In the genomic region with DNA sequence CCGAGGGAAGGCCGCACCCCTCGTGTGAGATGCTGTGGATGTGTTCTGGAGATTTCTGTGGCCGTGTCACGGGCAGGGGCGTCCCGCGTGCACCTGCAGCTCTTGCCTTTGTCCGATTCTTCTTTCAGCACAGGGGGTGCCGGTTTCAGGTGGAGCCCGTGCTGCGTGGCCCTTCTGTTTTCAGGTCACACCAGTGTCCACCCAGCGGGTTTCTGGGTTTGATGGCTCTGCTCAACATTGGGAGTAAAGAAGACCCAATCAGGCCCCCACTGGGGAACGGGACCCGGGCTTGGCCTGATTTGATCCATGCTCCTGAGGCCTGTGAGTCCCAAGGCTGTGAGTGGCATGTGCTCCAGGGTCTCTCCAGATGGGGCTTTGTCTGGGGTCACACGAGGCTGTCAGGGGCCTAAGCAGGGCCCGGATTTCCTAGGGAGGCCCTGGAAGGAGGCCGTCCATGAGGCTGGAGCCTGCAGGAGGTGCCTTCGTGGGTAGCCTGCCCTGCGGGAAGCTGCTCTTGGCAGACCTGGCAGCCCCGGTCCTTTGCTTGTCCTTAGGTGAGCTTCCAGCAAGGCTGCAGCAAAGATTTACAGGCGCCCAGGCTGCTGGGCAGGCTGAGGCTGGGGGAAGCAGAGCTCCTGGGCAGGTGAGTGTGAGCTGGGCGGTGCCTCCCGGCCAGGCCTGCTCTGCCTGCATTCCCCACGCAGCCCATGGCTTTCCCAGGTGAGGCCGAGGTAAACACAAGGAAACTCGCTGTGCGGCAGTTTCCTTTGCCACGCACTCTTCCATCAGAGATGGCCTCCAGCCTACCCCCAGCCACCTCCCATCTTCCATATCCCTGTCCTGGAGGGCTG, we compare ENCODE assay signal across 19 cellular contexts. TPM values are rescaled to one million over a fixed set of nuclear protein-coding genes. Genes with fewer than 3 reads are reported as not detected.
A peak's percentile ranks its signal among the peaks of the same experiment; 100 is the strongest.
DNase-seq lines count a peak whose midpoint lies in the region; ATAC-seq, FAIRE-seq and TF ChIP-seq lines count a peak whose summit lies in the region.
"Had no signal": no experiment of that assay in that cellular context is flagged by ENCODE, and none has a peak within 500 bp of the region (broad histone marks: within the 10 kb centered on the region; RNA-seq: fewer than 3 reads in every experiment).

No MANE protein-coding gene starts in this region.

- TF ChIP-seq RAD21 in H1 (IDR thresholded peaks at IDR 0.05 in 1 of 2, conservative IDR thresholded peaks at IDR 0.05 in 1 of 2; ENCODE audit: low read depth in 2 of 2, low read length in 2 of 2) = no peak

- POLR2A ChIA-PET in activated CD4-positive, alpha-beta T cell treated with anti-CD3 and anti-CD28 coated beads for 36 hours (lab: Charles Lee) = no interaction called here
- POLR2A ChIA-PET in H1 (lab: Charles Lee; ENCODE audit: partially characterized antibody) = interaction anchor here (1.1 to 1.2 kb wide), 2 partner anchors 14 kb away, joined by 3 to 4 read pairs; a partner anchor contains a TSS

- no peaks in the 10 kb centered on the region for H3K9me3 Mint-ChIP-seq in activated CD4-positive, alpha-beta T cell treated with anti-CD3 and anti-CD28 coated beads for 36 hours (ENCODE audit: low read depth)
- H3K9me3 Mint-ChIP-seq in CD14-positive monocyte = no peaks in the 10 kb centered on the region
- H3K9me3 Mint-ChIP-seq: CD8-positive, alpha-beta T cell had no signal

- no peak for ATAC-seq in activated CD4-positive, alpha-beta T cell treated with anti-CD3 and anti-CD28 coated beads for 36 hours
- no peak for ATAC-seq in GM19452 (IDR thresholded peaks at IDR 0.05; ENCODE audit: unreplicated experiment)
- ATAC-seq: CD8-positive, alpha-beta T cell had no signal

- no peak overlapping the region for H3K9ac ChIP-seq in H1 (replicated peaks in 1 of 4; ENCODE audit: extremely low read depth in 1 of 4, low read depth in 3 of 4, low read length in 3 of 4)
- H3K9ac ChIP-seq: GM23248 had no signal

- H3K4me3 ChIP-seq in H1 (ENCODE audit: extremely low read depth in 1 of 4, insufficient read depth in 2 of 4, low read depth in 3 of 4, low read length in 4 of 4) = no peak overlapping the region
- no peak overlapping the region for H3K4me3 ChIP-seq in osteoblast (ENCODE audit: insufficient read depth, low read length)
- H3K4me3 ChIP-seq in thyroid gland (replicated peaks in 1 of 3) = no peak overlapping the region
- H3K4me3 ChIP-seq in SJCRH30 = no peak overlapping the region
- H3K4me3 ChIP-seq: GM23248 had no signal

- H3K79me2 ChIP-seq in H1 (ENCODE audit: control insufficient read depth in 1 of 2, insufficient read depth in 2 of 2, low read length in 2 of 2) (no peaks in the 10 kb centered on the region), osteoblast (ENCODE audit: insufficient read depth, low read length) (no peaks in the 10 kb centered on the region)

- no peaks in the 10 kb centered on the region for H3K23me2 ChIP-seq in H1 (ENCODE audit: low read depth, low read length)

- H3K4me1 Mint-ChIP-seq in activated CD4-positive, alpha-beta T cell treated with anti-CD3 and anti-CD28 coated beads for 36 hours = peaks cover 33% of the 10 kb centered on the region
- no peaks in the 10 kb centered on the region for H3K4me1 Mint-ChIP-seq in CD14-positive monocyte

- H3K36me3 Mint-ChIP-seq in activated CD4-positive, alpha-beta T cell treated with anti-CD3 and anti-CD28 coated beads for 36 hours (ENCODE audit: low read depth) = no peaks in the 10 kb centered on the region
- H3K36me3 Mint-ChIP-seq in CD14-positive monocyte = no peaks in the 10 kb centered on the region
- H3K36me3 Mint-ChIP-seq: CD8-positive, alpha-beta T cell had no signal

- CTCF ChIA-PET in activated CD4-positive, alpha-beta T cell treated with anti-CD3 and anti-CD28 coated beads for 36 hours (lab: Charles Lee) = interaction anchor here (0.6 to 0.9 kb wide), 2 partner anchors 12 to 17 kb away, joined by 3 read pairs; no protein-coding TSS in a partner anchor
- CTCF ChIA-PET in H1 (lab: Charles Lee; ENCODE audit: partially characterized antibody) = interaction anchor here (1.3 to 4.3 kb wide), 2 partner anchors 19 to 23 kb away, joined by 3 to 17 read pairs; no protein-coding TSS in a partner anchor

- TF ChIP-seq EP300 in H1 (IDR thresholded peaks at IDR 0.05; ENCODE audit: borderline replicate concordance in 1 of 2, low read depth in 2 of 2, low read length in 2 of 2) = no peak

- H2BK12ac ChIP-seq in H1 (ENCODE audit: low read depth, low read length) = peak overlapping the region; percentile 50; the same call in 1 of the 2 replicates

- no peak overlapping the region for H2AK5ac ChIP-seq in H1 (ENCODE audit: low read depth, low read length)

- no peak overlapping the region for H3K56ac ChIP-seq in H1 (replicated peaks; ENCODE audit: insufficient read length, low read depth, low read length)

- H3K27ac ChIP-seq in H1 (ENCODE audit: low read depth, low read length) (no peak overlapping the region), osteoblast (ENCODE audit: low read depth, low read length) (no peak overlapping the region), thyroid gland (no peak overlapping the region), SJCRH30 (no peak overlapping the region)
- H3K27ac ChIP-seq: 22Rv1, GM23248 had no signal

- no peak overlapping the region for H3K18ac ChIP-seq in H1 (ENCODE audit: extremely low read depth, low read length)

- no peak overlapping the region for H2BK20ac ChIP-seq in H1 (ENCODE audit: low read length)

- no peak for TF ChIP-seq POLR2A in H1 (IDR thresholded peaks at IDR 0.05; ENCODE audit: control extremely low read depth in 1 of 2, low read depth in 2 of 2, low read length in 2 of 2)
- no peak for TF ChIP-seq POLR2A in thyroid gland (IDR thresholded peaks at IDR 0.05)

- H3K27me3 ChIP-seq in H1 (replicated peaks in 1 of 4; ENCODE audit: control insufficient read depth in 3 of 4, extremely low read depth in 1 of 4, insufficient read depth in 3 of 4, low read length in 3 of 4) = no peaks in the 10 kb centered on the region
- H3K27me3 ChIP-seq in osteoblast (ENCODE audit: insufficient read depth, low read length) = peaks cover 3% of the 10 kb centered on the region
- H3K27me3 ChIP-seq in thyroid gland = no peaks in the 10 kb centered on the region
- H3K27me3 ChIP-seq in SJCRH30 = no peaks in the 10 kb centered on the region

- no peak overlapping the region for H3K4me3 Mint-ChIP-seq in activated CD4-positive, alpha-beta T cell treated with anti-CD3 and anti-CD28 coated beads for 36 hours
- H3K4me3 Mint-ChIP-seq in CD14-positive monocyte = no peak overlapping the region
- H3K4me3 Mint-ChIP-seq: CD8-positive, alpha-beta T cell had no signal

- H4K5ac ChIP-seq in H1 (ENCODE audit: insufficient read length, low read depth, low read length) = no peak overlapping the region

- H2AFZ ChIP-seq in H1 (ENCODE audit: low read length) (no peak overlapping the region), osteoblast (ENCODE audit: low read length) (no peak overlapping the region)
- H2AFZ ChIP-seq: GM23248 had no signal

- no peak overlapping the region for H2BK120ac ChIP-seq in H1 (replicated peaks; ENCODE audit: low read depth, low read length)

- TF ChIP-seq CTCF in CD14-positive monocyte (IDR thresholded peaks at IDR 0.05) = no peak
- TF ChIP-seq CTCF in H1 (IDR thresholded peaks at IDR 0.05; ENCODE audit: control extremely low read depth in 1 of 3, insufficient read depth in 1 of 3, low read depth in 1 of 3, low read length in 3 of 3) = no peak
- no peak for TF ChIP-seq CTCF in osteoblast (IDR thresholded peaks at IDR 0.05; ENCODE audit: extremely low read depth, low read depth, low read length)
- TF ChIP-seq CTCF in thyroid gland (IDR thresholded peaks at IDR 0.05) = no peak

- H3K14ac ChIP-seq in H1 (ENCODE audit: insufficient read length) = no peak overlapping the region

- no peaks in the 10 kb centered on the region for H3K79me1 ChIP-seq in H1 (ENCODE audit: low read depth, low read length)

- peak; percentile 1 for DNase-seq in activated CD4-positive, alpha-beta T cell treated with anti-CD3 and anti-CD28 coated beads for 36 hours
- DNase-seq in activated CD4-positive, alpha-beta T cell treated with anti-CD3 and anti-CD28 coated beads for 4 hours = no peak
- peak; percentile 40 for DNase-seq in CD14-positive monocyte (ENCODE audit: low spot score)
- no peak for DNase-seq in H1 (ENCODE audit: low read depth in 1 of 2, low spot score in 2 of 2)
- peak; percentile 66 for DNase-seq in osteoblast (ENCODE audit: insufficient read length, low spot score, missing footprints)
- no peak for DNase-seq in thyroid gland
- DNase-seq in SJCRH30 = no peak
- DNase-seq: CD8-positive, alpha-beta T cell; DMS79; GM23248; KG1; NCI-H1436; NCI-H2029 treated with DMSO at 0.1 percent for 48 hours; NCI-H2171 treated with DMSO at 0.1 percent for 48 hours; NCI-H510A; NCI-H774 had no signal

- H2BK5ac ChIP-seq in H1 (ENCODE audit: low read depth, low read length) = no peak overlapping the region

- intact Hi-C loops in activated CD4-positive, alpha-beta T cell treated with anti-CD3 and anti-CD28 coated beads for 36 hours (cut with DNase I, micrococcal nuclease) = no loop called here
- intact Hi-C loops in CD14-positive monocyte (cut with micrococcal nuclease) (no loop called here), thyroid gland (cut with DNase I) (no loop called here)

- H3K4me2 ChIP-seq in H1 (ENCODE audit: insufficient read depth in 1 of 2, low read depth in 2 of 2, low read length in 2 of 2) = no peak overlapping the region
- no peak overlapping the region for H3K4me2 ChIP-seq in osteoblast (ENCODE audit: insufficient read depth, low read length)

- H4K20me1 ChIP-seq in H1 (replicated peaks in 1 of 2; ENCODE audit: control insufficient read depth in 1 of 2, insufficient read depth in 2 of 2, low read length in 2 of 2) = peaks cover 0 to 3% of the 10 kb centered on the region in 2 experiments
- H4K20me1 ChIP-seq in osteoblast (ENCODE audit: insufficient read depth, low read length) = no peaks in the 10 kb centered on the region

- 89% methylated on average over 29 of the region's 29 CpGs; no CpG with 5 or more reads in 1 of the 2 experiments for WGBS in H1 (ENCODE audit: extremely low coverage in 1 of 2, insufficient coverage in 1 of 2, insufficient read length in 1 of 2, insufficient replicate concordance in 2 of 2, low coverage in 1 of 2, low lambda C conversion rate in 2 of 2, missing lambda C conversion rate in 1 of 2), 2 experiments
- WGBS in thyroid gland, 2 donors = 87 to 94% methylated on average over 17 to 20 of the region's 29 CpGs

- no peaks in the 10 kb centered on the region for H3K27me3 Mint-ChIP-seq in activated CD4-positive, alpha-beta T cell treated with anti-CD3 and anti-CD28 coated beads for 36 hours
- peaks cover 2 to 16% (median 4%) of the 10 kb centered on the region in 3 donors for H3K27me3 Mint-ChIP-seq in CD14-positive monocyte (ENCODE audit: low read depth in 3 of 3)

- no peak overlapping the region for H3K23ac ChIP-seq in H1 (ENCODE audit: insufficient read length)

- H2BK15ac ChIP-seq in H1 (ENCODE audit: low read length) = no peak overlapping the region

- H3K9me3 ChIP-seq in H1 (ENCODE audit: insufficient read depth in 2 of 2, low read depth in 1 of 2, low read length in 1 of 2) = no peaks in the 10 kb centered on the region
- H3K9me3 ChIP-seq in osteoblast (ENCODE audit: low read depth, low read length) = no peaks in the 10 kb centered on the region
- H3K9me3 ChIP-seq in thyroid gland = no peaks in the 10 kb centered on the region
- no peaks in the 10 kb centered on the region for H3K9me3 ChIP-seq in SJCRH30 (replicated peaks)

- no peak overlapping the region for H3K27ac Mint-ChIP-seq in activated CD4-positive, alpha-beta T cell treated with anti-CD3 and anti-CD28 coated beads for 36 hours
- no peak overlapping the region for H3K27ac Mint-ChIP-seq in CD14-positive monocyte
- H3K27ac Mint-ChIP-seq: CD8-positive, alpha-beta T cell had no signal

- H4K91ac ChIP-seq in H1 (replicated peaks; ENCODE audit: insufficient read length, low read length) = no peak overlapping the region

- H3K36me3 ChIP-seq in H1 (ENCODE audit: control insufficient read depth in 2 of 4, insufficient read depth in 4 of 4, low read length in 3 of 4) (no peaks in the 10 kb centered on the region), osteoblast (ENCODE audit: insufficient read depth, low read length) (no peaks in the 10 kb centered on the region), thyroid gland (no peaks in the 10 kb centered on the region), SJCRH30 (no peaks in the 10 kb centered on the region)

- FAIRE-seq in H1 (lab: Jason Lieb, UNC) = no peak
- FAIRE-seq: GM19239 had no signal

- peak overlapping the region; percentile 72; the same call in 1 of the 2 replicates for H4K8ac ChIP-seq in H1 (ENCODE audit: extremely low read depth, insufficient read depth, low read length)

- no peak overlapping the region for H3K4ac ChIP-seq in H1 (replicated peaks; ENCODE audit: insufficient read length, low read depth, low read length)

- H3K4me1 ChIP-seq in H1 (replicated peaks in 1 of 4; ENCODE audit: control insufficient read depth in 3 of 4, insufficient read depth in 4 of 4, low read length in 3 of 4) = peaks cover 0 to 15% (median 12%) of the 10 kb centered on the region in 4 experiments; a peak in 5 of 7 replicates
- H3K4me1 ChIP-seq in osteoblast (ENCODE audit: insufficient read depth, low read length) = peaks cover 18% of the 10 kb centered on the region
- H3K4me1 ChIP-seq in thyroid gland = no peaks in the 10 kb centered on the region
- H3K4me1 ChIP-seq in SJCRH30 = peaks cover 3% of the 10 kb centered on the region

RNA-seq across cellular contexts. Expression of a gene that starts 12.8 kb away (rescaled TPM):
- total RNA-seq in activated CD4-positive, alpha-beta T cell treated with anti-CD3 and anti-CD28 coated beads for 36 hours = 10 to 100 TPM; 51.4 to 64.9 TPM
- polyA plus RNA-seq in CD14-positive monocyte (10 to 100 TPM; 65.9 to 81.7 TPM), H1 (2011; rRNA removed) (81.5 and 85.5 TPM in 2 replicates)
- 56.3 and 66.3 TPM in 2 replicates for total RNA-seq in H1 (2021; fragmentation: NEBNext Ultra II Directional; extraction: Animal tissue kit (Norgen Biotek cat#: 25700))
- 67.1 TPM for polyA plus RNA-seq in H1 (2011; cell fraction: cytosol; rRNA removed)
- 71.6 TPM for polyA plus RNA-seq in H1 (2011; cell fraction: nucleus; rRNA removed)
- polyA plus RNA-seq in H1 (2012, experiment 1 of 2) = 75.9 to 89.0 TPM (median 80.9 TPM) in 4 replicates
- 102 TPM for polyA plus RNA-seq in H1 (2012, experiment 2 of 2)
- polyA plus RNA-seq in H1 (2013, experiment 1 of 2) = 87.9 TPM
- 91.7 TPM for polyA plus RNA-seq in H1 (2013, experiment 2 of 2)
- 31.6 and 38.0 TPM in 2 replicates for polyA minus RNA-seq in H1 (2011; rRNA and poly(A)+ RNA removed)
- 32.5 TPM for polyA minus RNA-seq in H1 (2011; cell fraction: cytosol; rRNA and poly(A)+ RNA removed)
- polyA minus RNA-seq in H1 (2011; cell fraction: nucleus; rRNA and poly(A)+ RNA removed) = 22.6 TPM
- total RNA-seq in osteoblast (35.1 and 35.7 TPM in 2 replicates), thyroid gland (10 to 100 TPM; 10.4 to 41.7 (median 33.6) TPM)
- total RNA-seq in SJCRH30 (2014; rRNA removed; shearing (Covaris generic)) = 46.9 and 52.5 TPM in 2 replicates

RNA-seq across cellular contexts. Expression of a gene that starts 14.4 kb away (rescaled TPM):
- total RNA-seq in activated CD4-positive, alpha-beta T cell treated with anti-CD3 and anti-CD28 coated beads for 36 hours = 10 to 100 TPM; 18.8 to 37.1 TPM
- polyA plus RNA-seq in CD14-positive monocyte (10 to 100 TPM; 62.2 to 62.3 TPM), H1 (2011; rRNA removed) (191 and 302 TPM in 2 replicates)
- total RNA-seq in H1 (2021; fragmentation: NEBNext Ultra II Directional; extraction: Animal tissue kit (Norgen Biotek cat#: 25700)) = 72.7 and 77.1 TPM in 2 replicates
- 224 TPM for polyA plus RNA-seq in H1 (2011; cell fraction: cytosol; rRNA removed)
- polyA plus RNA-seq in H1 (2011; cell fraction: nucleus; rRNA removed) = 78.2 TPM
- polyA plus RNA-seq in H1 (2012, experiment 1 of 2) = 190 to 231 TPM (median 207 TPM) in 4 replicates
- 78.3 TPM for polyA plus RNA-seq in H1 (2012, experiment 2 of 2)
- polyA plus RNA-seq in H1 (2013, experiment 1 of 2) = 141 TPM
- polyA plus RNA-seq in H1 (2013, experiment 2 of 2) = 146 TPM
- polyA minus RNA-seq in H1 (2011; rRNA and poly(A)+ RNA removed) = 9.3 and 11.6 TPM in 2 replicates
- 55.8 TPM for polyA minus RNA-seq in H1 (2011; cell fraction: cytosol; rRNA and poly(A)+ RNA removed)
- 31.5 TPM for polyA minus RNA-seq in H1 (2011; cell fraction: nucleus; rRNA and poly(A)+ RNA removed)
- total RNA-seq in osteoblast (19.2 and 23.9 TPM in 2 replicates), thyroid gland (100 to 1,000 TPM in 1 of 4 donors, 10 to 100 TPM in 3; 35.8 to 127 (median 54.4) TPM)
- total RNA-seq in SJCRH30 (2014; rRNA removed; shearing (Covaris generic)) = 39.2 and 50.9 TPM in 2 replicates

Comparison
In these comparisons a context has a peak if more than half of its experiments do, and no peak if none do; other contexts are left out.
1. DNase-seq: peak in activated CD4-positive, alpha-beta T cell treated with anti-CD3 and anti-CD28 coated beads for 36 hours (single experiment), CD14-positive monocyte (single experiment) and osteoblast (single experiment); none in activated CD4-positive, alpha-beta T cell treated with anti-CD3 and anti-CD28 coated beads for 4 hours (0 of 2), H1 (0 of 2), thyroid gland (0 of 2) and SJCRH30 (0 of 2).